Comparison of ENCODE assay signal across 9 cellular contexts in the genomic region with DNA sequence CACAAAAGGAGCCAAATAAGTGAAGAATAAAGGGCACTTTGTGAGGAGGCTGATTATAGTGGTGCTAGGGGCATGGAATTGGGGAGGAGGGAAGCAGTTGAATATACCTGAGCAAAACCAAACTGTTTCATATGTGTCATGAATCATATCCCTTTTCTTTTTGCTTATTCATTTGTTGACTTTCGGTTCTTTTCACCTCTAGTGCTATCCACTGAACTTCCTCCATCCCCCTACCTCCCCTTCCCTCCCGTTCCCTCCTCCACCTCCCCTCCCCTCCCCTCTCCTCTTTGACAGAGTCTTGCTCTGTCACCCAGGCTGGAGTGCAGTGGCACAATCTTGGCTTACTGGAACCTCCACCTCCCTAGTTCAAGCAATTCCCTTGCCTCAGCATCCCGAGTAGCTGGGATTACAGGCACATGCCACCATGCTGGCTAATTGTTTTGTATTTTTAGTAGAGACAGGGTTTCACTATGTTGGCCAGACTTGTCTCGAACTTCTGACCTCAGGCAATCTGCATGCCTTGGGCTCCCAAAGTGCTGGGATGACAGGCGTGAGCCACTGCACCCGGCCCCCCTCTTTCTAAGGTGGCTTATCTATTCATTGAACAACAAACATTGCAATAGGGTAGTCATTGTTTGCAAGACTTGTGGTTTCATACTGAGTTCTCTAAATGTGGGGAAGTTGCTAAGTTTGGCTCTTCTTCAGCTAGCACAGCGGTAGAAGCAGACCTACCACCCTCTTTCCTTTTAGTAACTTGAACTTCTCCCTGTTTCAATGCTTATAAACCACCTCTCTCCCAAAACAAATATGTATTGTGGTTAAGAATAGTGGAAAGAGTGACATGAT.
DNase-seq lines count a peak whose midpoint lies in the region; ATAC-seq, FAIRE-seq and TF ChIP-seq lines count a peak whose summit lies in the region.
"Had no signal": no experiment of that assay in that cellular context is flagged by ENCODE, and none has a peak within 500 bp of the region (broad histone marks: within the 10 kb centered on the region; RNA-seq: fewer than 3 reads in every experiment).

No MANE protein-coding gene starts in this region.

- ATAC-seq in HG02763 (IDR thresholded peaks at IDR 0.05; ENCODE audit: unreplicated experiment): peak; percentile 91

- no peaks in the 10 kb centered on the region for H3K9me3 Mint-ChIP-seq in activated CD4-positive, alpha-beta memory T cell treated with anti-CD3 and anti-CD28 coated beads for 36 hours
- H3K9me3 Mint-ChIP-seq in activated CD4-positive, alpha-beta memory T cell treated with anti-CD3 and anti-CD28 coated beads, Interleukin-2, amount 10 ng/mL, durations not matched to agents 7 days and 5 days: peaks cover 3% of the 10 kb centered on the region

- H3K36me3 Mint-ChIP-seq in activated CD4-positive, alpha-beta memory T cell treated with anti-CD3 and anti-CD28 coated beads for 36 hours: no peaks in the 10 kb centered on the region
- H3K36me3 Mint-ChIP-seq in activated CD4-positive, alpha-beta memory T cell treated with anti-CD3 and anti-CD28 coated beads, Interleukin-2, amount 10 ng/mL, durations not matched to agents 7 days and 5 days (ENCODE audit: low read depth): no peaks in the 10 kb centered on the region

- no peak for TF ChIP-seq CTCF in D721Med (IDR thresholded peaks at IDR 0.05; ENCODE audit: insufficient read depth, missing control alignments)

- intact Hi-C loops in activated CD4-positive, alpha-beta memory T cell treated with anti-CD3 and anti-CD28 coated beads for 36 hours (cut with micrococcal nuclease): no loop called here
- intact Hi-C loops in posterior vena cava (cut with DNase I): no loop called here

- peaks cover 13% of the 10 kb centered on the region for H3K27me3 Mint-ChIP-seq in activated CD4-positive, alpha-beta memory T cell treated with anti-CD3 and anti-CD28 coated beads for 36 hours
- H3K27me3 Mint-ChIP-seq in activated CD4-positive, alpha-beta memory T cell treated with anti-CD3 and anti-CD28 coated beads, Interleukin-2, amount 10 ng/mL, durations not matched to agents 7 days and 5 days: peaks cover 12% of the 10 kb centered on the region

- CTCF ChIA-PET in activated CD4-positive, alpha-beta memory T cell treated with anti-CD3 and anti-CD28 coated beads for 36 hours (lab: Charles Lee): no interaction called here
- CTCF ChIA-PET in activated CD4-positive, alpha-beta memory T cell treated with anti-CD3 and anti-CD28 coated beads, Interleukin-2, amount 10 ng/mL, durations not matched to agents 7 days and 5 days (lab: Charles Lee): no interaction called here

- POLR2A ChIA-PET in activated CD4-positive, alpha-beta memory T cell treated with anti-CD3 and anti-CD28 coated beads for 36 hours (lab: Charles Lee): no interaction called here
- POLR2A ChIA-PET in activated CD4-positive, alpha-beta memory T cell treated with anti-CD3 and anti-CD28 coated beads, Interleukin-2, amount 10 ng/mL, durations not matched to agents 7 days and 5 days (lab: Charles Lee): no interaction called here

- H3K4me1 Mint-ChIP-seq in activated CD4-positive, alpha-beta memory T cell treated with anti-CD3 and anti-CD28 coated beads for 36 hours (ENCODE audit: low read depth): no peaks in the 10 kb centered on the region
- H3K4me1 Mint-ChIP-seq in activated CD4-positive, alpha-beta memory T cell treated with anti-CD3 and anti-CD28 coated beads, Interleukin-2, amount 10 ng/mL, durations not matched to agents 7 days and 5 days: peaks cover 10% of the 10 kb centered on the region

- no peak for FAIRE-seq in D721Med (lab: Jason Lieb, UNC)
- FAIRE-seq: TTC549 had no signal

- H3K4me3 Mint-ChIP-seq in activated CD4-positive, alpha-beta memory T cell treated with anti-CD3 and anti-CD28 coated beads for 36 hours: no peak overlapping the region
- no peak overlapping the region for H3K4me3 Mint-ChIP-seq in activated CD4-positive, alpha-beta memory T cell treated with anti-CD3 and anti-CD28 coated beads, Interleukin-2, amount 10 ng/mL, durations not matched to agents 7 days and 5 days

- no peak overlapping the region for H3K27ac Mint-ChIP-seq in activated CD4-positive, alpha-beta memory T cell treated with anti-CD3 and anti-CD28 coated beads for 36 hours
- H3K27ac Mint-ChIP-seq in activated CD4-positive, alpha-beta memory T cell treated with anti-CD3 and anti-CD28 coated beads, Interleukin-2, amount 10 ng/mL, durations not matched to agents 7 days and 5 days: no peak overlapping the region

- peak; percentile 37 for DNase-seq in activated CD4-positive, alpha-beta memory T cell treated with anti-CD3 and anti-CD28 coated beads for 36 hours
- no peak for DNase-seq in activated CD4-positive, alpha-beta memory T cell treated with anti-CD3 and anti-CD28 coated beads, Interleukin-2, amount 10 ng/mL, durations not matched to agents 7 days and 5 days
- DNase-seq in NAMALWA (ENCODE audit: low spot score) (peak; percentile 26), fibroblast of peridontal ligament (ENCODE audit: extremely low read depth) (peak; percentile 38), D721Med (ENCODE audit: insufficient read length, low spot score) (no peak), posterior vena cava (ENCODE audit: low spot score) (no peak)
- no peak for DNase-seq in activated CD4-positive, CD25-positive, alpha-beta regulatory T cell treated with anti-CD3 and anti-CD28 coated beads, Interleukin-2, amount 50 U/mL, for 72 hours

Comparison
In these comparisons a context has a peak if more than half of its experiments do, and no peak if none do; other contexts are left out.
1. DNase-seq: peak in activated CD4-positive, alpha-beta memory T cell treated with anti-CD3 and anti-CD28 coated beads for 36 hours (single experiment), NAMALWA (single experiment) and fibroblast of peridontal ligament (single experiment); none in activated CD4-positive, alpha-beta memory T cell treated with anti-CD3 and anti-CD28 coated beads, Interleukin-2, amount 10 ng/mL, durations not matched to agents 7 days and 5 days (single experiment), activated CD4-positive, CD25-positive, alpha-beta regulatory T cell treated with anti-CD3 and anti-CD28 coated beads, Interleukin-2, amount 50 U/mL, for 72 hours (single experiment), D721Med (single experiment) and posterior vena cava (single experiment).